Comparison of ENCODE assay signal across 1 cellular context in the genomic region with DNA sequence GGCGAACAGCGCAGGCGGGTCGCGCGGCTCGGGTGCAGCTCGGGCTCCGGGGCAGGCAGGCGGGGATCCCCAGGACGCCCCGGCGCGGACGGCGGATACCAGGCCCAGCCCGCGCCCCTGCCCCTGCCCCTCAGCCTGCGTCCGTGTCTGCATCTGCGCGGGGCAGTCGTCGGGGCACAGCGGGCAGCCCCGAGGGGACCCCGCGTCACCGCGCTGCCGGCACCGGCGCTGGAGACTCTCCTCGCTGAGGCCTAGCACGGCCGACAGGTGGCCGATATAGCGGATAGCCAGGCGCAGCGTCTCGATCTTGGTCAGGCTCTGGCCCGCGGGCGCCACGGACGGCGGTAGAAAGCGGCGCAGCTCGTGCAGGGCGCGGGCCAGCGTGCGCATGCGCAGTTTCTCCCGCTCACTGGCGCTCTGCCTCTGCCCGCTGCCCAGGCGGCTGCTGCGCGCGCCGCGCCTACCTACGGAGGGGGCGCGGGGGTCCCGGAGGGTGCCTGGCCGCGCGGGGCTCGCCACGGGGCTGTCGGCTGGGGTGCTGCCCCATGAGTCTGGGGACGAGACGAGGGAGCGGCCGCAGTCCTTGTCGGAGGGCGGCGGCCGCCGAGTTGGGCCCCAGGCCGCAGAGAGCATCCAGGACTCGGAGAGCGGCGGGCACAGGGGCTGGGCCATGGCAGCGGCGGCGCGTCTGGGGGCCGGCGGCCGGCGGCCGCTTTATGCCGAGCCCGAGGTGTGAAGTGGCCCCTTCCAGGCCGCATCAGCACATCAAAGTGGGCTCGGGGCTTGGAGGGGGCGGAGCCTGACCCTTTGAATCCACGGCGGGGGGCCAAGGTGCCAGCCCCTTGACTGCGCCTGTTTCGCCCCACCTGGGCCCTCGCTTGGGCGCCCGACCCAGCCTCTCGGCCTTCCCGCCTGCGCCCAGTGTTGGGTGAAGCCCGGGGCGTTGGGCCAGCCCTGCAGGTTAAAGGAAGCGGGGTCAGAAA.
A peak's percentile ranks its signal among the peaks of the same experiment; 100 is the strongest.
TF ChIP-seq lines count a peak whose summit lies in the region.

A gene with protein sequence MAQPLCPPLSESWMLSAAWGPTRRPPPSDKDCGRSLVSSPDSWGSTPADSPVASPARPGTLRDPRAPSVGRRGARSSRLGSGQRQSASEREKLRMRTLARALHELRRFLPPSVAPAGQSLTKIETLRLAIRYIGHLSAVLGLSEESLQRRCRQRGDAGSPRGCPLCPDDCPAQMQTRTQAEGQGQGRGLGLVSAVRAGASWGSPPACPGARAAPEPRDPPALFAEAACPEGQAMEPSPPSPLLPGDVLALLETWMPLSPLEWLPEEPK (minus strand): TSS at position 690 of the 983 bp plus-strand sequence. CDS start 18 bp downstream, at position 672.

TF ChIP-seq in GM12878, 131 proteins besides CTCF, POLR2A, EP300 and RAD21 (continued from another document and continues in another):
- TF ChIP-seq NR2F1 (conservative IDR thresholded peaks at IDR 0.05) (0 out of 2 replicates have a peak, but pooled peaks have one; percentile 20), POLR2AphosphoS5 (IDR thresholded peaks at IDR 0.05; ENCODE audit: low read length) (no peak), TAF1 (IDR thresholded peaks at IDR 0.05; ENCODE audit: borderline replicate concordance, low read depth, low read length) (no peak), GATAD2B (conservative IDR thresholded peaks at IDR 0.05; ENCODE audit: low read depth) (peak; percentile 77), SMAD5 (IDR thresholded peaks at IDR 0.05; ENCODE audit: low read depth) (no peak), ZNF217 (IDR thresholded peaks at IDR 0.05) (no peak), KAT2A (conservative IDR thresholded peaks at IDR 0.05; ENCODE audit: control insufficient read depth, low read depth, low read length) (no peak), NR2C2 (IDR thresholded peaks at IDR 0.05; ENCODE audit: borderline replicate concordance, control insufficient read depth, insufficient read length, low read depth) (no peak), ESRRA (IDR thresholded peaks at IDR 0.05; ENCODE audit: low read length) (no peak), IKZF1 (conservative IDR thresholded peaks at IDR 0.05) (peak; percentile 89), RELA (IDR thresholded peaks at IDR 0.05; ENCODE audit: borderline replicate concordance, partially characterized antibody) (peak; percentile 7), TCF3 (IDR thresholded peaks at IDR 0.05; ENCODE audit: borderline replicate concordance, insufficient read depth, low read depth, low read length) (no peak), ZNF384 (IDR thresholded peaks at IDR 0.05; ENCODE audit: borderline replicate concordance, low read depth, low read length) (no peak), ZZZ3 (IDR thresholded peaks at IDR 0.05; ENCODE audit: control insufficient read depth, insufficient read length, low read depth) (no peak), CHD4 (IDR thresholded peaks at IDR 0.05) (no peak), TCF12 (IDR thresholded peaks at IDR 0.05; ENCODE audit: low read depth, low read length) (peak; percentile 63; the same call in 1 of the 2 replicates), DPF2 (IDR thresholded peaks at IDR 0.05) (0 out of 2 replicates have a peak, but pooled peaks have one; percentile 62), LARP7 (IDR thresholded peaks at IDR 0.05) (peak; percentile 78), JUND (IDR thresholded peaks at IDR 0.05; ENCODE audit: low read depth, low read length) (no peak), BACH1 (IDR thresholded peaks at IDR 0.05; ENCODE audit: borderline replicate concordance) (peak; percentile 52; the same call in 1 of the 2 replicates), CEBPB (IDR thresholded peaks at IDR 0.05; ENCODE audit: borderline replicate concordance in 1 of 2, low read depth in 2 of 2, low read length in 2 of 2) (no peak), MTA2 (IDR thresholded peaks at IDR 0.05; ENCODE audit: low read depth) (no peak), KLF5 (IDR thresholded peaks at IDR 0.05; ENCODE audit: partially characterized antibody) (no peak), NRF1 (conservative IDR thresholded peaks at IDR 0.05; ENCODE audit: low read depth, low read length) (peak; percentile 63)
- TF ChIP-seq, protein P1, sequence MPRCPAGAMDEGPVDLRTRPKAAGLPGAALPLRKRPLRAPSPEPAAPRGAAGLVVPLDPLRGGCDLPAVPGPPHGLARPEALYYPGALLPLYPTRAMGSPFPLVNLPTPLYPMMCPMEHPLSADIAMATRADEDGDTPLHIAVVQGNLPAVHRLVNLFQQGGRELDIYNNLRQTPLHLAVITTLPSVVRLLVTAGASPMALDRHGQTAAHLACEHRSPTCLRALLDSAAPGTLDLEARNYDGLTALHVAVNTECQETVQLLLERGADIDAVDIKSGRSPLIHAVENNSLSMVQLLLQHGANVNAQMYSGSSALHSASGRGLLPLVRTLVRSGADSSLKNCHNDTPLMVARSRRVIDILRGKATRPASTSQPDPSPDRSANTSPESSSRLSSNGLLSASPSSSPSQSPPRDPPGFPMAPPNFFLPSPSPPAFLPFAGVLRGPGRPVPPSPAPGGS (IDR thresholded peaks at IDR 0.05; ENCODE audit: borderline replicate concordance, insufficient read depth, low read depth, low read length, poor library complexity, severe bottlenecking): no peak
- TF ChIP-seq, protein P2, sequence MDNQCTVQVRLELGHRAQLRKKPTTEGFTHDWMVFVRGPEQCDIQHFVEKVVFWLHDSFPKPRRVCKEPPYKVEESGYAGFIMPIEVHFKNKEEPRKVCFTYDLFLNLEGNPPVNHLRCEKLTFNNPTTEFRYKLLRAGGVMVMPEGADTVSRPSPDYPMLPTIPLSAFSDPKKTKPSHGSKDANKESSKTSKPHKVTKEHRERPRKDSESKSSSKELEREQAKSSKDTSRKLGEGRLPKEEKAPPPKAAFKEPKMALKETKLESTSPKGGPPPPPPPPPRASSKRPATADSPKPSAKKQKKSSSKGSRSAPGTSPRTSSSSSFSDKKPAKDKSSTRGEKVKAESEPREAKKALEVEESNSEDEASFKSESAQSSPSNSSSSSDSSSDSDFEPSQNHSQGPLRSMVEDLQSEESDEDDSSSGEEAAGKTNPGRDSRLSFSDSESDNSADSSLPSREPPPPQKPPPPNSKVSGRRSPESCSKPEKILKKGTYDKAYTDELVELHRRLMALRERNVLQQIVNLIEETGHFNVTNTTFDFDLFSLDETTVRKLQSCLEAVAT (IDR thresholded peaks at IDR 0.05): no peak
- TF ChIP-seq, protein P3, sequence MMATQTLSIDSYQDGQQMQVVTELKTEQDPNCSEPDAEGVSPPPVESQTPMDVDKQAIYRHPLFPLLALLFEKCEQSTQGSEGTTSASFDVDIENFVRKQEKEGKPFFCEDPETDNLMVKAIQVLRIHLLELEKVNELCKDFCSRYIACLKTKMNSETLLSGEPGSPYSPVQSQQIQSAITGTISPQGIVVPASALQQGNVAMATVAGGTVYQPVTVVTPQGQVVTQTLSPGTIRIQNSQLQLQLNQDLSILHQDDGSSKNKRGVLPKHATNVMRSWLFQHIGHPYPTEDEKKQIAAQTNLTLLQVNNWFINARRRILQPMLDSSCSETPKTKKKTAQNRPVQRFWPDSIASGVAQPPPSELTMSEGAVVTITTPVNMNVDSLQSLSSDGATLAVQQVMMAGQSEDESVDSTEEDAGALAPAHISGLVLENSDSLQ (IDR thresholded peaks at IDR 0.05): no peak
- TF ChIP-seq, protein P4, sequence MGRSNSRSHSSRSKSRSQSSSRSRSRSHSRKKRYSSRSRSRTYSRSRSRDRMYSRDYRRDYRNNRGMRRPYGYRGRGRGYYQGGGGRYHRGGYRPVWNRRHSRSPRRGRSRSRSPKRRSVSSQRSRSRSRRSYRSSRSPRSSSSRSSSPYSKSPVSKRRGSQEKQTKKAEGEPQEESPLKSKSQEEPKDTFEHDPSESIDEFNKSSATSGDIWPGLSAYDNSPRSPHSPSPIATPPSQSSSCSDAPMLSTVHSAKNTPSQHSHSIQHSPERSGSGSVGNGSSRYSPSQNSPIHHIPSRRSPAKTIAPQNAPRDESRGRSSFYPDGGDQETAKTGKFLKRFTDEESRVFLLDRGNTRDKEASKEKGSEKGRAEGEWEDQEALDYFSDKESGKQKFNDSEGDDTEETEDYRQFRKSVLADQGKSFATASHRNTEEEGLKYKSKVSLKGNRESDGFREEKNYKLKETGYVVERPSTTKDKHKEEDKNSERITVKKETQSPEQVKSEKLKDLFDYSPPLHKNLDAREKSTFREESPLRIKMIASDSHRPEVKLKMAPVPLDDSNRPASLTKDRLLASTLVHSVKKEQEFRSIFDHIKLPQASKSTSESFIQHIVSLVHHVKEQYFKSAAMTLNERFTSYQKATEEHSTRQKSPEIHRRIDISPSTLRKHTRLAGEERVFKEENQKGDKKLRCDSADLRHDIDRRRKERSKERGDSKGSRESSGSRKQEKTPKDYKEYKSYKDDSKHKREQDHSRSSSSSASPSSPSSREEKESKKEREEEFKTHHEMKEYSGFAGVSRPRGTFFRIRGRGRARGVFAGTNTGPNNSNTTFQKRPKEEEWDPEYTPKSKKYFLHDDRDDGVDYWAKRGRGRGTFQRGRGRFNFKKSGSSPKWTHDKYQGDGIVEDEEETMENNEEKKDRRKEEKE (IDR thresholded peaks at IDR 0.05): no peak
- TF ChIP-seq, protein P5, sequence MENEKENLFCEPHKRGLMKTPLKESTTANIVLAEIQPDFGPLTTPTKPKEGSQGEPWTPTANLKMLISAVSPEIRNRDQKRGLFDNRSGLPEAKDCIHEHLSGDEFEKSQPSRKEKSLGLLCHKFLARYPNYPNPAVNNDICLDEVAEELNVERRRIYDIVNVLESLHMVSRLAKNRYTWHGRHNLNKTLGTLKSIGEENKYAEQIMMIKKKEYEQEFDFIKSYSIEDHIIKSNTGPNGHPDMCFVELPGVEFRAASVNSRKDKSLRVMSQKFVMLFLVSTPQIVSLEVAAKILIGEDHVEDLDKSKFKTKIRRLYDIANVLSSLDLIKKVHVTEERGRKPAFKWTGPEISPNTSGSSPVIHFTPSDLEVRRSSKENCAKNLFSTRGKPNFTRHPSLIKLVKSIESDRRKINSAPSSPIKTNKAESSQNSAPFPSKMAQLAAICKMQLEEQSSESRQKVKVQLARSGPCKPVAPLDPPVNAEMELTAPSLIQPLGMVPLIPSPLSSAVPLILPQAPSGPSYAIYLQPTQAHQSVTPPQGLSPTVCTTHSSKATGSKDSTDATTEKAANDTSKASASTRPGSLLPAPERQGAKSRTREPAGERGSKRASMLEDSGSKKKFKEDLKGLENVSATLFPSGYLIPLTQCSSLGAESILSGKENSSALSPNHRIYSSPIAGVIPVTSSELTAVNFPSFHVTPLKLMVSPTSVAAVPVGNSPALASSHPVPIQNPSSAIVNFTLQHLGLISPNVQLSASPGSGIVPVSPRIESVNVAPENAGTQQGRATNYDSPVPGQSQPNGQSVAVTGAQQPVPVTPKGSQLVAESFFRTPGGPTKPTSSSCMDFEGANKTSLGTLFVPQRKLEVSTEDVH (IDR thresholded peaks at IDR 0.05; ENCODE audit: low read depth, partially characterized antibody): no peak
- TF ChIP-seq, protein P6, sequence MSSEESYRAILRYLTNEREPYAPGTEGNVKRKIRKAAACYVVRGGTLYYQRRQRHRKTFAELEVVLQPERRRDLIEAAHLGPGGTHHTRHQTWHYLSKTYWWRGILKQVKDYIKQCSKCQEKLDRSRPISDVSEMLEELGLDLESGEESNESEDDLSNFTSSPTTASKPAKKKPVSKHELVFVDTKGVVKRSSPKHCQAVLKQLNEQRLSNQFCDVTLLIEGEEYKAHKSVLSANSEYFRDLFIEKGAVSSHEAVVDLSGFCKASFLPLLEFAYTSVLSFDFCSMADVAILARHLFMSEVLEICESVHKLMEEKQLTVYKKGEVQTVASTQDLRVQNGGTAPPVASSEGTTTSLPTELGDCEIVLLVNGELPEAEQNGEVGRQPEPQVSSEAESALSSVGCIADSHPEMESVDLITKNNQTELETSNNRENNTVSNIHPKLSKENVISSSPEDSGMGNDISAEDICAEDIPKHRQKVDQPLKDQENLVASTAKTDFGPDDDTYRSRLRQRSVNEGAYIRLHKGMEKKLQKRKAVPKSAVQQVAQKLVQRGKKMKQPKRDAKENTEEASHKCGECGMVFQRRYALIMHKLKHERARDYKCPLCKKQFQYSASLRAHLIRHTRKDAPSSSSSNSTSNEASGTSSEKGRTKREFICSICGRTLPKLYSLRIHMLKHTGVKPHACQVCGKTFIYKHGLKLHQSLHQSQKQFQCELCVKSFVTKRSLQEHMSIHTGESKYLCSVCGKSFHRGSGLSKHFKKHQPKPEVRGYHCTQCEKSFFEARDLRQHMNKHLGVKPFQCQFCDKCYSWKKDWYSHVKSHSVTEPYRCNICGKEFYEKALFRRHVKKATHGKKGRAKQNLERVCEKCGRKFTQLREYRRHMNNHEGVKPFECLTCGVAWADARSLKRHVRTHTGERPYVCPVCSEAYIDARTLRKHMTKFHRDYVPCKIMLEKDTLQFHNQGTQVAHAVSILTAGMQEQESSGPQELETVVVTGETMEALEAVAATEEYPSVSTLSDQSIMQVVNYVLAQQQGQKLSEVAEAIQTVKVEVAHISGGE (CRISPR knock-in tag; IDR thresholded peaks at IDR 0.05): no peak
- TF ChIP-seq, protein P7, sequence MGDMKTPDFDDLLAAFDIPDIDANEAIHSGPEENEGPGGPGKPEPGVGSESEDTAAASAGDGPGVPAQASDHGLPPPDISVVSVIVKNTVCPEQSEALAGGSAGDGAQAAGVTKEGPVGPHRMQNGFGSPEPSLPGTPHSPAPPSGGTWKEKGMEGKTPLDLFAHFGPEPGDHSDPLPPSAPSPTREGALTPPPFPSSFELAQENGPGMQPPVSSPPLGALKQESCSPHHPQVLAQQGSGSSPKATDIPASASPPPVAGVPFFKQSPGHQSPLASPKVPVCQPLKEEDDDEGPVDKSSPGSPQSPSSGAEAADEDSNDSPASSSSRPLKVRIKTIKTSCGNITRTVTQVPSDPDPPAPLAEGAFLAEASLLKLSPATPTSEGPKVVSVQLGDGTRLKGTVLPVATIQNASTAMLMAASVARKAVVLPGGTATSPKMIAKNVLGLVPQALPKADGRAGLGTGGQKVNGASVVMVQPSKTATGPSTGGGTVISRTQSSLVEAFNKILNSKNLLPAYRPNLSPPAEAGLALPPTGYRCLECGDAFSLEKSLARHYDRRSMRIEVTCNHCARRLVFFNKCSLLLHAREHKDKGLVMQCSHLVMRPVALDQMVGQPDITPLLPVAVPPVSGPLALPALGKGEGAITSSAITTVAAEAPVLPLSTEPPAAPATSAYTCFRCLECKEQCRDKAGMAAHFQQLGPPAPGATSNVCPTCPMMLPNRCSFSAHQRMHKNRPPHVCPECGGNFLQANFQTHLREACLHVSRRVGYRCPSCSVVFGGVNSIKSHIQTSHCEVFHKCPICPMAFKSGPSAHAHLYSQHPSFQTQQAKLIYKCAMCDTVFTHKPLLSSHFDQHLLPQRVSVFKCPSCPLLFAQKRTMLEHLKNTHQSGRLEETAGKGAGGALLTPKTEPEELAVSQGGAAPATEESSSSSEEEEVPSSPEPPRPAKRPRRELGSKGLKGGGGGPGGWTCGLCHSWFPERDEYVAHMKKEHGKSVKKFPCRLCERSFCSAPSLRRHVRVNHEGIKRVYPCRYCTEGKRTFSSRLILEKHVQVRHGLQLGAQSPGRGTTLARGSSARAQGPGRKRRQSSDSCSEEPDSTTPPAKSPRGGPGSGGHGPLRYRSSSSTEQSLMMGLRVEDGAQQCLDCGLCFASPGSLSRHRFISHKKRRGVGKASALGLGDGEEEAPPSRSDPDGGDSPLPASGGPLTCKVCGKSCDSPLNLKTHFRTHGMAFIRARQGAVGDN (IDR thresholded peaks at IDR 0.05): peak; percentile 90
- TF ChIP-seq, protein P8, sequence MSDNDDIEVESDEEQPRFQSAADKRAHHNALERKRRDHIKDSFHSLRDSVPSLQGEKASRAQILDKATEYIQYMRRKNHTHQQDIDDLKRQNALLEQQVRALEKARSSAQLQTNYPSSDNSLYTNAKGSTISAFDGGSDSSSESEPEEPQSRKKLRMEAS (IDR thresholded peaks at IDR 0.05; ENCODE audit: low read depth, low read length): no peak
- TF ChIP-seq, protein P9, sequence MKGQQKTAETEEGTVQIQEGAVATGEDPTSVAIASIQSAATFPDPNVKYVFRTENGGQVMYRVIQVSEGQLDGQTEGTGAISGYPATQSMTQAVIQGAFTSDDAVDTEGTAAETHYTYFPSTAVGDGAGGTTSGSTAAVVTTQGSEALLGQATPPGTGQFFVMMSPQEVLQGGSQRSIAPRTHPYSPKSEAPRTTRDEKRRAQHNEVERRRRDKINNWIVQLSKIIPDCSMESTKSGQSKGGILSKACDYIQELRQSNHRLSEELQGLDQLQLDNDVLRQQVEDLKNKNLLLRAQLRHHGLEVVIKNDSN (IDR thresholded peaks at IDR 0.05; ENCODE audit: borderline replicate concordance, extremely low read length, insufficient read depth, low read depth, low read length): no peak
